33 cellular contexts compared by ENCODE assay signal in the genomic region with DNA sequence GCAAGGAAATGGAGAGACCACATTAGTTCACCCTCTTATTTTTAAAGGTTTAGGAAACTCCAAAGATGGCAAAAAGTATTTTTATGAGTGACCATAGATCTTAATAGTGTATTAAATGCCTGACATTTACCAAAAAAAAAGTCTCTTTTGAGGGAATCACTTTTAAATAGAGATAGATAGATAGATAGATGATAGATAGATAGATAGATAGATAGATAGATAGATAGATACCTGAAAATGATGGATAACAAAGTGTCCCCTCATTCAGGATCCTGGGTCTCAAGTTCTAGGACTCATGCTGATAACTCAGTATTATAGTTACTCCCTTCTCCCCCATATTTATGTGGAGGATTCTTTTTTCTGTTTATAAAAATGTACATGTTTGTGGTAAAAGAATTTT.
"Had no signal": no experiment of that assay in that cellular context is flagged by ENCODE, and none has a peak within 500 bp of the region (broad histone marks: within the 10 kb centered on the region; RNA-seq: fewer than 3 reads in every experiment).

No MANE protein-coding gene starts in this region.

- H3K4me3 ChIP-seq: adrenal gland, ascending aorta, body of pancreas, breast epithelium, cardiac muscle cell had no signal

- H3K27ac ChIP-seq: adrenal gland, ascending aorta, body of pancreas, brain microvascular endothelial cell, breast epithelium, cardiac muscle cell had no signal

- FAIRE-seq: astrocyte, bronchial epithelial cell had no signal

- ATAC-seq: activated naive CD4-positive, alpha-beta T cell treated with anti-CD3 and anti-CD28 coated beads, Interleukin-2, amount 50 U/mL, for 72 hours; activated naive CD8-positive, alpha-beta T cell treated with anti-CD3 and anti-CD28 coated beads, Interleukin-2, amount 50 U/mL, for 24 hours; activated T-cell treated with anti-CD3 and anti-CD28 coated beads, Interleukin-2, amount 50 U/mL, for 4 hours; activated T-cell treated with anti-CD3 and anti-CD28 coated beads, Interleukin-2, amount 50 U/mL, for 72 hours; activated T-helper 17 cell treated with anti-CD3 and anti-CD28 coated beads, Interleukin-2, amount 50 U/mL, for 72 hours; body of pancreas had no signal

- DNase-seq: activated effector memory CD4-positive, alpha-beta T cell treated with anti-CD3 and anti-CD28 coated beads, Interleukin-2, amount 50 U/mL, for 16 hours; activated effector memory CD4-positive, alpha-beta T cell treated with Interleukin-2 at 50 U/mL for 16 hours; activated gamma-delta T cell; activated gamma-delta T cell treated with Interleukin-2 at 50 U/mL for 16 hours; activated naive CD4-positive, alpha-beta T cell; activated naive CD4-positive, alpha-beta T cell treated with anti-CD3 and anti-CD28 coated beads for 36 hours; activated naive CD4-positive, alpha-beta T cell treated with anti-CD3 and anti-CD28 coated beads, Interleukin-2, amount 10 ng/mL, durations not matched to agents 7 days and 5 days; activated naive CD4-positive, alpha-beta T cell treated with anti-CD3 and anti-CD28 coated beads, Interleukin-2, amount 50 U/mL, for 16 hours; activated naive CD4-positive, alpha-beta T cell treated with Interleukin-2 at 50 U/mL for 16 hours; activated naive CD8-positive, alpha-beta T cell treated with anti-CD3 and anti-CD28 coated beads for 36 hours; activated naive CD8-positive, alpha-beta T cell treated with anti-CD3 and anti-CD28 coated beads, Interleukin-2, amount 10 ng/mL, durations not matched to agents 7 days and 5 days; activated naive CD8-positive, alpha-beta T cell treated with anti-CD3 and anti-CD28 coated beads, Interleukin-2, amount 50 U/mL, for 24 hours; activated T-cell treated with anti-CD3 and anti-CD28 coated beads, Interleukin-2, amount 50 U/mL, for 24 hours; activated T-cell treated with anti-CD3 and anti-CD28 coated beads, Interleukin-2, amount 50 U/mL, for 4 hours; activated T-cell treated with anti-CD3 and anti-CD28 coated beads, Interleukin-2, amount 50 U/mL, for 48 hours; activated T-cell treated with anti-CD3 and anti-CD28 coated beads, Interleukin-2, amount 50 U/mL, for 72 hours; adrenal gland; amniotic stem cell; amygdala; anterior cingulate cortex; aorta; body of pancreas; brain microvascular endothelial cell; caudate nucleus; central memory CD4-positive, alpha-beta T cell; cerebellar nuclear complex had no signal

- H3K4me1 ChIP-seq: ascending aorta, body of pancreas, breast epithelium had no signal

- H3K9me3 ChIP-seq: adrenal gland, ascending aorta, body of pancreas, breast epithelium had no signal

- H3K27me3 ChIP-seq: adrenal gland, ascending aorta, body of pancreas, brain microvascular endothelial cell, breast epithelium, cardiac muscle cell had no signal
